In the genomic region with DNA sequence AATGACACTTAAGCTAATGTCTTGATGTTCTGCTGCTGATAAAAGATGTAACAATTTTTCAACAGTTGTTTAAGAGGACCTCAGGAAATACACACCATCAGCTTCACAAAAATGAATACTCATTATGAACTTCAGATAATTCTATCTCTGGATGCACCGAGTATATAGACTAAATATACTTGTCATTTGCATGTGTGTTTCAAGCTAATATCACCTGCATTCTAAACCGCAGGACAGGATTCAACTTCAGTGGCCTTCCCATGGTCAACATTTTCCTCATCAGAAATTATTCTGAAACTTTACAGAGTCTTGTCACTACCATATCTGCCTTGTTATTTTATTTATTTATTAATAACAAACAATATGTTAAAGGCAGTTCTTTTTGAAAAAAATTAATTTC, we compare ENCODE assay signal across 8 cellular contexts.
"Had no signal": no experiment of that assay in that cellular context is flagged by ENCODE, and none has a peak within 500 bp of the region (broad histone marks: within the 10 kb centered on the region; RNA-seq: fewer than 3 reads in every experiment).

No MANE protein-coding gene starts in this region.

- H3K9ac ChIP-seq: GM23248 had no signal

- H3K36me3 Mint-ChIP-seq: IgD-negative memory B cell had no signal

- H3K4me3 ChIP-seq: GM23248 had no signal

- H3K27ac Mint-ChIP-seq: IgD-negative memory B cell had no signal

- H3K4me3 Mint-ChIP-seq: IgD-negative memory B cell had no signal

- ATAC-seq: HepG2 had no signal

- H3K27ac ChIP-seq: GM23248, HL-60 had no signal

- H3K4me1 Mint-ChIP-seq: IgD-negative memory B cell had no signal

- DNase-seq: GM23248, GOT3, H7, HCEC 1CT, KBM-7 had no signal

- H2AFZ ChIP-seq: GM23248 had no signal

- H3K27me3 Mint-ChIP-seq: IgD-negative memory B cell had no signal
